Comparison of ENCODE assay signal across 21 cellular contexts in the genomic region with DNA sequence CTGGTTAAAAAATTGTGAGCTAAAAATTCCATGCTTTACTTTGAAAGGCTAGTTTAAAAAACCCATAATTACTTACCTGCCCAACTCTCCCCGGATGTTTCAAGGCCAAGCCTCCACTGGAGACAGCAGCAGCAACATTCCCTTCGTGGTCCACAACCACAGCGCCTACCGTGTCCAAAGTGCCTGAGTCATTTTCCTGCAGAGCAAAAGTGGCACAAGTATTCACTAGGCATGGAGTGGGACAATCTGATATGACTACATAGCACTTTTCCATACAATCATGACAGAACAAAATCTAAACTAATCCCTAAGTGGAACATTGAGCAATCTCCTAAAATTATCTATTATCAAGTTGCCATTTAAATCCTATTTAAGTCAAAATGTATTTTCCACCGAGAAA.
"Had no signal": no experiment of that assay in that cellular context is flagged by ENCODE, and none has a peak within 500 bp of the region (broad histone marks: within the 10 kb centered on the region; RNA-seq: fewer than 3 reads in every experiment).

No MANE protein-coding gene starts in this region.

- ATAC-seq: activated naive CD8-positive, alpha-beta T cell treated with anti-CD3 and anti-CD28 coated beads, Interleukin-2, amount 50 U/mL, for 24 hours; activated T-helper 17 cell treated with anti-CD3 and anti-CD28 coated beads, Interleukin-2, amount 50 U/mL, for 72 hours; gastroesophageal sphincter; naive thymus-derived CD4-positive, alpha-beta T cell had no signal

- H3K9me3 ChIP-seq: ascending aorta, gastroesophageal sphincter, neutrophil, right atrium auricular region, upper lobe of left lung had no signal

- H3K27ac Mint-ChIP-seq: activated CD4-positive, alpha-beta T cell treated with anti-CD3 and anti-CD28 coated beads, Interleukin-2, amount 10 ng/mL, durations not matched to agents 7 days and 5 days; activated naive CD4-positive, alpha-beta T cell treated with anti-CD3 and anti-CD28 coated beads for 36 hours; activated naive CD8-positive, alpha-beta T cell treated with anti-CD3 and anti-CD28 coated beads, Interleukin-2, amount 50 U/mL, for 24 hours; activated T-helper 17 cell treated with anti-CD3 and anti-CD28 coated beads, Interleukin-2, amount 50 U/mL, for 72 hours; naive thymus-derived CD4-positive, alpha-beta T cell had no signal

- H3K9me3 Mint-ChIP-seq: activated CD4-positive, alpha-beta T cell treated with anti-CD3 and anti-CD28 coated beads, Interleukin-2, amount 10 ng/mL, durations not matched to agents 7 days and 5 days; activated naive CD4-positive, alpha-beta T cell treated with anti-CD3 and anti-CD28 coated beads for 36 hours; activated naive CD8-positive, alpha-beta T cell treated with anti-CD3 and anti-CD28 coated beads, Interleukin-2, amount 50 U/mL, for 24 hours; activated T-helper 17 cell treated with anti-CD3 and anti-CD28 coated beads, Interleukin-2, amount 50 U/mL, for 72 hours; naive thymus-derived CD4-positive, alpha-beta T cell; stimulated activated naive CD8-positive, alpha-beta T cell treated with anti-CD3 and anti-CD28 coated beads, Interleukin-15, Interleukin-2, amounts not matched to agents 100 ng/mL and 50 ng/mL, for 24 hours had no signal

- H3K4me3 ChIP-seq: ascending aorta, gastroesophageal sphincter, right atrium auricular region, upper lobe of left lung had no signal

- DNase-seq: activated CD4-positive, alpha-beta T cell treated with anti-CD3 and anti-CD28 coated beads, Interleukin-2, amount 10 ng/mL, durations not matched to agents 7 days and 5 days; activated CD4-positive, CD25-positive, alpha-beta regulatory T cell; activated naive CD4-positive, alpha-beta T cell treated with anti-CD3 and anti-CD28 coated beads for 36 hours; activated naive CD8-positive, alpha-beta T cell treated with anti-CD3 and anti-CD28 coated beads, Interleukin-2, amount 50 U/mL, for 24 hours; caudate nucleus; naive thymus-derived CD4-positive, alpha-beta T cell; small intestine; stimulated activated CD4-positive, alpha-beta T cell treated with anti-CD3 and anti-CD28 coated beads, Interleukin-4, amount 100 ng/mL, for 4 hours; stimulated activated CD8-positive, alpha-beta memory T cell treated with anti-CD3 and anti-CD28 coated beads, Interleukin-4, amount 100 ng/mL, for 48 hours; SW 1271; upper lobe of left lung had no signal

- H3K27me3 Mint-ChIP-seq: activated CD4-positive, alpha-beta T cell treated with anti-CD3 and anti-CD28 coated beads, Interleukin-2, amount 10 ng/mL, durations not matched to agents 7 days and 5 days; activated naive CD8-positive, alpha-beta T cell treated with anti-CD3 and anti-CD28 coated beads, Interleukin-2, amount 50 U/mL, for 24 hours; activated T-helper 17 cell treated with anti-CD3 and anti-CD28 coated beads, Interleukin-2, amount 50 U/mL, for 72 hours; naive thymus-derived CD4-positive, alpha-beta T cell; stimulated activated naive CD8-positive, alpha-beta T cell treated with anti-CD3 and anti-CD28 coated beads, Interleukin-15, Interleukin-2, amounts not matched to agents 100 ng/mL and 50 ng/mL, for 24 hours had no signal

- H3K4me3 Mint-ChIP-seq: activated CD4-positive, alpha-beta T cell treated with anti-CD3 and anti-CD28 coated beads, Interleukin-2, amount 10 ng/mL, durations not matched to agents 7 days and 5 days; activated naive CD4-positive, alpha-beta T cell treated with anti-CD3 and anti-CD28 coated beads for 36 hours; activated naive CD8-positive, alpha-beta T cell treated with anti-CD3 and anti-CD28 coated beads, Interleukin-2, amount 50 U/mL, for 24 hours; activated T-helper 17 cell treated with anti-CD3 and anti-CD28 coated beads, Interleukin-2, amount 50 U/mL, for 72 hours; naive thymus-derived CD4-positive, alpha-beta T cell; stimulated activated naive CD8-positive, alpha-beta T cell treated with anti-CD3 and anti-CD28 coated beads, Interleukin-15, Interleukin-2, amounts not matched to agents 100 ng/mL and 50 ng/mL, for 24 hours had no signal

- FAIRE-seq: colon, endometrium, islet of Langerhans, small intestine, TTC549 had no signal

- H3K4me1 ChIP-seq: ascending aorta, gastroesophageal sphincter, right atrium auricular region, upper lobe of left lung had no signal

- H3K4me1 Mint-ChIP-seq: activated CD4-positive, alpha-beta T cell treated with anti-CD3 and anti-CD28 coated beads, Interleukin-2, amount 10 ng/mL, durations not matched to agents 7 days and 5 days; activated naive CD8-positive, alpha-beta T cell treated with anti-CD3 and anti-CD28 coated beads, Interleukin-2, amount 50 U/mL, for 24 hours; activated T-helper 17 cell treated with anti-CD3 and anti-CD28 coated beads, Interleukin-2, amount 50 U/mL, for 72 hours; naive thymus-derived CD4-positive, alpha-beta T cell had no signal

- H3K27ac ChIP-seq: ascending aorta, gastroesophageal sphincter, neutrophil, right atrium auricular region, upper lobe of left lung had no signal

- H3K27me3 ChIP-seq: ascending aorta, gastroesophageal sphincter, neutrophil, right atrium auricular region, upper lobe of left lung had no signal

- H3K36me3 ChIP-seq: neutrophil had no signal
